22 cellular contexts compared by ENCODE assay signal in the genomic region with DNA sequence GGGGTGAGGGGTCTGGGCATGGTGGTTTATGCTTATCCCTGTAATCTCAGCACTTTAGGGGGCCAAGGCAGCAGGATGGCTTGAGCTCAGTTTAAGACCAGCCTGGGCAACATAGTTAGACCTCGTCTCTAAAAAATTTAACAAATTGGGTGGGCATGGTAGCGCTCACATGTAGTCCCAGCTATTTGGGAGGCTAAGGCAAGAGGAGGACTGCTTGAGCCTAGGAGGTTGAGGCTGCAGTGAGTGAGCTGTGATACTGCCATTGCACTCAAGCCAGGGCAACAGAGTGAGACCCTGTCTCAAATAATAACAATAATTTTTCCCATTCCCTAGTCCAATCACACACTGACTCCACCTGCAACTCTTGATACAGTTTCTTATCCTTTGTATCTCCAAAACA. TPM values are rescaled to one million over a fixed set of nuclear protein-coding genes. Genes with fewer than 3 reads are reported as not detected.
DNase-seq lines count a peak whose midpoint lies in the region; ATAC-seq, FAIRE-seq and TF ChIP-seq lines count a peak whose summit lies in the region.
"Had no signal": no experiment of that assay in that cellular context is flagged by ENCODE, and none has a peak within 500 bp of the region (broad histone marks: within the 10 kb centered on the region; RNA-seq: fewer than 3 reads in every experiment).

No MANE protein-coding gene starts in this region.

- H4K20me1 ChIP-seq in H9 (ENCODE audit: control insufficient read depth, insufficient read depth, insufficient read length) (no peaks in the 10 kb centered on the region), GM12878 (ENCODE audit: control insufficient read depth, insufficient read depth) (no peaks in the 10 kb centered on the region)

- TF ChIP-seq POLR2A in GM12878 (IDR thresholded peaks at IDR 0.05; ENCODE audit: low read depth, low read length) = no peak

- peaks cover 4% of the 10 kb centered on the region for H3K79me1 ChIP-seq in H9 (ENCODE audit: insufficient read depth, low read depth, low read length, poor library complexity, severe bottlenecking)

- no peak overlapping the region for H2BK15ac ChIP-seq in H9 (ENCODE audit: low read depth, low read length)

- intact Hi-C loops in GM12878 (cut with micrococcal nuclease; ENCODE audit: unreplicated experiment) = loop anchor here (10.0 kb wide), 1 partner anchor 121 kb away; a partner anchor contains a TSS

- H3K9ac ChIP-seq in H9 (ENCODE audit: extremely low read depth, insufficient read length, low read length) (no peak overlapping the region), GM12878 (ENCODE audit: control insufficient read depth, insufficient read depth, low read length) (peak overlapping the region; percentile 53; the same call in 1 of the 2 replicates)
- H3K9ac ChIP-seq: SK-N-SH had no signal

- H3K4me1 Mint-ChIP-seq in CD4-positive, CD25-positive, alpha-beta regulatory T cell = peaks cover 19 to 81% (median 59%) of the 10 kb centered on the region in 4 donors
- peaks cover 15 to 16% of the 10 kb centered on the region in 2 experiments for H3K4me1 Mint-ChIP-seq in H9
- H3K4me1 Mint-ChIP-seq in neural crest cell = peaks cover 20% of the 10 kb centered on the region

- no peak overlapping the region for H3T11ph ChIP-seq in H9 (ENCODE audit: low read length)

- POLR2A ChIA-PET in GM12878 (lab: Charles Lee) = interaction anchor here (0.7 to 1.7 kb wide), 6 partner anchors 9 to 118 kb away, joined by 3 to 10 read pairs (median 5); no protein-coding TSS in a partner anchor

- H3K79me2 ChIP-seq in H9 (ENCODE audit: insufficient read depth, low read length) = peaks cover 13% of the 10 kb centered on the region; the same call in 1 of the 2 replicates
- H3K79me2 ChIP-seq in GM12878 (ENCODE audit: control insufficient read depth, insufficient read depth, low read length) = peaks cover 87% of the 10 kb centered on the region

- peaks cover 10% of the 10 kb centered on the region for H3K36me3 Mint-ChIP-seq in CD4-positive, CD25-positive, alpha-beta regulatory T cell
- peaks cover 0 to 3% (median 3%) of the 10 kb centered on the region in 3 experiments; a peak in 4 of 7 replicates for H3K36me3 Mint-ChIP-seq in H9 (ENCODE audit: insufficient read depth in 1 of 3, low read depth in 3 of 3)
- no peaks in the 10 kb centered on the region for H3K36me3 Mint-ChIP-seq in neural crest cell (ENCODE audit: low read depth)

- H3K4ac ChIP-seq in H9 (ENCODE audit: low read depth, low read length) = no peak overlapping the region

- H2BK5ac ChIP-seq in H9 (ENCODE audit: insufficient read length, low read length) = no peak overlapping the region

- H3K18ac ChIP-seq in H9 (ENCODE audit: insufficient read length, low read depth, low read length) = no peak overlapping the region

- no peaks in the 10 kb centered on the region for H3K27me3 Mint-ChIP-seq in CD4-positive, CD25-positive, alpha-beta regulatory T cell
- H3K27me3 Mint-ChIP-seq in H9 (ENCODE audit: low read depth) = no peaks in the 10 kb centered on the region
- no peaks in the 10 kb centered on the region for H3K27me3 Mint-ChIP-seq in neural crest cell (ENCODE audit: low read depth)

- no peaks in the 10 kb centered on the region for H3K9me3 Mint-ChIP-seq in CD4-positive, CD25-positive, alpha-beta regulatory T cell
- H3K9me3 Mint-ChIP-seq in H9 (no peaks in the 10 kb centered on the region), neural crest cell (no peaks in the 10 kb centered on the region)
- H3K9me3 Mint-ChIP-seq: activated T-helper 2 cell treated with anti-CD3 and anti-CD28 coated beads, Interferon-gamma antibody, Interleukin-2, Interleukin-4, amounts not matched to agents 10 μg/mL and 5 μg/mL and 100 μg/mL, durations not matched to agents 14 hours and 24 hours and 36 hours; T-helper 2 cell treated with Interferon-gamma antibody and Interleukin-4, amounts not matched to agents 5 μg/mL and 100 μg/mL, for 36 hours had no signal

- H2AFZ ChIP-seq in H9 (ENCODE audit: low read length) = no peak overlapping the region
- H2AFZ ChIP-seq in GM12878 (ENCODE audit: control insufficient read depth, low read depth, low read length) = no peak overlapping the region

- H3K4me3 Mint-ChIP-seq in CD4-positive, CD25-positive, alpha-beta regulatory T cell = peak overlapping the region in 2 of 4 donors; percentile 59 to 80
- no peak overlapping the region for H3K4me3 Mint-ChIP-seq in H9
- no peak overlapping the region for H3K4me3 Mint-ChIP-seq in neural crest cell
- H3K4me3 Mint-ChIP-seq: T-helper 2 cell treated with Interferon-gamma antibody and Interleukin-4, amounts not matched to agents 5 μg/mL and 100 μg/mL, for 36 hours had no signal

- no peak overlapping the region for H2BK20ac ChIP-seq in H9 (ENCODE audit: low read depth, low read length, poor library complexity, severe bottlenecking)

- SMC1A ChIA-PET in GM12878 (lab: Charles Lee; ENCODE audit: uncharacterized antibody, unreplicated experiment) = interaction anchor here (0.7 to 4.1 kb wide), 13 partner anchors 9 to 117 kb away, joined by 3 to 19 read pairs (median 6); no protein-coding TSS in a partner anchor

- TF ChIP-seq CTCF in H9 (conservative IDR thresholded peaks at IDR 0.05) = no peak
- TF ChIP-seq CTCF in GM12878 (IDR thresholded peaks at IDR 0.05 in 2 of 3, conservative IDR thresholded peaks at IDR 0.05 in 1 of 3; ENCODE audit: control insufficient read depth in 2 of 3, extremely low read depth in 1 of 3, insufficient read depth in 1 of 3, low read depth in 3 of 3, low read length in 3 of 3) = no peak
- no peak for TF ChIP-seq CTCF in neural crest cell (conservative IDR thresholded peaks at IDR 0.05)

- H2BK12ac ChIP-seq in H9 (ENCODE audit: insufficient read length, low read depth, low read length) = no peak overlapping the region

- RAD21 ChIA-PET in GM12878 (lab: Charles Lee; ENCODE audit: unreplicated experiment) = interaction anchor here (0.9 to 6.0 kb wide), 3 partner anchors 39 to 45 kb away, joined by 3 to 42 read pairs (median 4); no protein-coding TSS in a partner anchor

- no peaks in the 10 kb centered on the region for H3K9me3 ChIP-seq in CD4-positive, CD25-positive, alpha-beta regulatory T cell (ENCODE audit: control insufficient read depth in 2 of 2, low read length in 2 of 2)
- no peaks in the 10 kb centered on the region for H3K9me3 ChIP-seq in H9 (ENCODE audit: control insufficient read depth, low read depth, low read length)
- H3K9me3 ChIP-seq in GM12878 (replicated peaks; ENCODE audit: control insufficient read depth, insufficient read depth, low read length) = no peaks in the 10 kb centered on the region; the same call in 1 of the 3 replicates
- H3K9me3 ChIP-seq: SK-N-SH had no signal

- CTCF ChIA-PET in GM12878 (lab: Yijun Ruan, JAX) = interaction anchor here (0.6 to 1.5 kb wide), 5 partner anchors 14 to 73 kb away, joined by 3 to 7 read pairs (median 4); no protein-coding TSS in a partner anchor

- no peak overlapping the region for H3K27ac ChIP-seq in CD4-positive, CD25-positive, alpha-beta regulatory T cell (ENCODE audit: insufficient read depth, low read length, poor library complexity, severe bottlenecking)
- H3K27ac ChIP-seq in H9 (ENCODE audit: insufficient read length, low read depth, low read length) = no peak overlapping the region
- H3K27ac ChIP-seq in GM12878 (ENCODE audit: control insufficient read depth, insufficient read depth) = peak overlapping the region; percentile 62

- H4K5ac ChIP-seq in H9 (ENCODE audit: insufficient read length, low read depth, low read length) = no peak overlapping the region

- no peak for TF ChIP-seq RAD21 in GM12878 (IDR thresholded peaks at IDR 0.05; ENCODE audit: insufficient read depth, low read depth, low read length)

- H3K27me3 ChIP-seq in CD4-positive, CD25-positive, alpha-beta regulatory T cell (ENCODE audit: control insufficient read depth, insufficient read depth, low read length) = no peaks in the 10 kb centered on the region
- H3K27me3 ChIP-seq in H9 (ENCODE audit: insufficient read depth, low read length) = no peaks in the 10 kb centered on the region
- H3K27me3 ChIP-seq in GM12878 (replicated peaks in 1 of 2; ENCODE audit: control insufficient read depth in 2 of 2, insufficient read depth in 2 of 2, low read length in 1 of 2) = no peaks in the 10 kb centered on the region
- H3K27me3 ChIP-seq: dorsolateral prefrontal cortex had no signal

- no peak overlapping the region for H3K23ac ChIP-seq in H9 (ENCODE audit: insufficient read length, low read depth, low read length)

- no peak overlapping the region for H4K91ac ChIP-seq in H9 (ENCODE audit: insufficient read length, low read depth, low read length)

- no peak overlapping the region for H2AK5ac ChIP-seq in H9 (ENCODE audit: insufficient read length, low read length)

- H2BK120ac ChIP-seq in H9 (ENCODE audit: low read depth, low read length, poor library complexity, severe bottlenecking) = no peak overlapping the region

- no peaks in the 10 kb centered on the region for H3K23me2 ChIP-seq in H9 (ENCODE audit: insufficient read length, low read depth, low read length, poor library complexity, severe bottlenecking)

- no CpG with 5 or more reads among the region's 2 CpGs for WGBS in H9 (ENCODE audit: extremely low coverage, insufficient read length, low lambda C conversion rate)
- WGBS in GM12878 (ENCODE audit: insufficient coverage, insufficient replicate concordance, low lambda C conversion rate, missing lambda C conversion rate) = 45% methylated on average over 2 of the region's 2 CpGs

- H4K8ac ChIP-seq in H9 (replicated peaks; ENCODE audit: insufficient read length, low read depth, low read length) = no peak overlapping the region

- H3K27ac Mint-ChIP-seq in CD4-positive, CD25-positive, alpha-beta regulatory T cell = peak overlapping the region in 2 of 3 donors; percentile 41 to 76
- H3K27ac Mint-ChIP-seq in H9 (peak overlapping the region in 2 of 3 experiments; percentile 11 to 57; a peak in 2 of 7 replicates), neural crest cell (ENCODE audit: unreplicated experiment) (peak overlapping the region; percentile 27)
- H3K27ac Mint-ChIP-seq: activated T-helper 2 cell treated with anti-CD3 and anti-CD28 coated beads, Interferon-gamma antibody, Interleukin-2, Interleukin-4, amounts not matched to agents 10 μg/mL and 5 μg/mL and 100 μg/mL, durations not matched to agents 14 hours and 24 hours and 36 hours; T-helper 2 cell treated with Interferon-gamma antibody and Interleukin-4, amounts not matched to agents 5 μg/mL and 100 μg/mL, for 36 hours had no signal

- H3K4me1 ChIP-seq in CD4-positive, CD25-positive, alpha-beta regulatory T cell (ENCODE audit: control insufficient read depth, insufficient read depth, low read length, poor library complexity, severe bottlenecking) = peaks cover 42% of the 10 kb centered on the region
- H3K4me1 ChIP-seq in H9 (ENCODE audit: insufficient read depth, low read length) = no peaks in the 10 kb centered on the region
- peaks cover 40% of the 10 kb centered on the region for H3K4me1 ChIP-seq in GM12878 (ENCODE audit: control insufficient read depth, insufficient read depth, low read length)

- peaks cover 5% of the 10 kb centered on the region for H3K36me3 ChIP-seq in CD4-positive, CD25-positive, alpha-beta regulatory T cell (ENCODE audit: control insufficient read depth, insufficient read depth, low read length)
- peaks cover 0 to 3% of the 10 kb centered on the region in 2 experiments; a peak in 1 of 4 replicates for H3K36me3 ChIP-seq in GM12878 (ENCODE audit: control insufficient read depth in 2 of 2, insufficient read depth in 2 of 2, low read length in 1 of 2)

- no peak for ATAC-seq in CD4-positive, CD25-positive, alpha-beta regulatory T cell (ENCODE audit: low read depth in 2 of 2)
- ATAC-seq in GM12878 (no peak; the same call in 2 of the 3 replicates), HG02623 (IDR thresholded peaks at IDR 0.05; ENCODE audit: unreplicated experiment) (no peak), HG03469 (IDR thresholded peaks at IDR 0.05; ENCODE audit: unreplicated experiment) (no peak)

- no peak overlapping the region for H3K14ac ChIP-seq in H9 (ENCODE audit: insufficient read depth, low read length)

- H3K56ac ChIP-seq in H9 (ENCODE audit: insufficient read length, low read depth, low read length) = no peak overlapping the region

- no TSS peak for BruUV-seq in GM12878 (replicated peaks; lab: Mats Ljungman, UMichigan)

- DNase-seq in CD4-positive, CD25-positive, alpha-beta regulatory T cell = no peak
- DNase-seq in H9 (no peak), GM12878 (ENCODE audit: low read depth, low spot score) (no peak), neural crest cell (ENCODE audit: low read depth, low spot score) (no peak), pons (ENCODE audit: low spot score) (no peak)
- DNase-seq: activated CD4-positive, alpha-beta T cell treated with anti-CD3 and anti-CD28 coated beads, Interleukin-2, amount 50 U/mL, for 48 hours; activated CD8-positive, alpha-beta memory T cell treated with anti-CD3 and anti-CD28 coated beads, Interleukin-2, amount 50 U/mL, for 4 hours; cerebellar nuclear complex; DMS53; GF-D8; Kasumi-1; mammary epithelial cell; NCI-H1048; NCI-H187; NCI-H526 treated with DMSO at 0.1 percent for 48 hours; SK-N-SH had no signal

- H3K4me3 ChIP-seq in CD4-positive, CD25-positive, alpha-beta regulatory T cell (ENCODE audit: low read depth, low read length) = no peak overlapping the region
- peak overlapping the region; percentile 60; the same call in 1 of the 2 replicates for H3K4me3 ChIP-seq in GM12878
- H3K4me3 ChIP-seq: dorsolateral prefrontal cortex, smooth muscle cell had no signal

- no peak for FAIRE-seq in GM12878 (lab: Jason Lieb, UNC)

- TF ChIP-seq EP300 in GM12878 (IDR thresholded peaks at IDR 0.05; ENCODE audit: borderline replicate concordance in 1 of 2, control insufficient read depth in 1 of 2, low read depth in 2 of 2, low read length in 2 of 2) = no peak

- in situ Hi-C loops in GM12878 (cut with MboI) = no loop called here

- no peak overlapping the region for H3K4me2 ChIP-seq in H9 (ENCODE audit: insufficient read depth, insufficient read length, low read length)
- H3K4me2 ChIP-seq in GM12878 (ENCODE audit: control insufficient read depth, insufficient read depth) = peak overlapping the region; percentile 73
- H3K4me2 ChIP-seq: SK-N-SH, smooth muscle cell had no signal

RNA-seq across cellular contexts. Expression of a gene that starts 6.3 kb away (rescaled TPM):
- 175 TPM for total RNA-seq in CD4-positive, CD25-positive, alpha-beta regulatory T cell
- 10 to 100 TPM; 55.3 to 85.3 (median 61.8) TPM for polyA plus RNA-seq in CD4-positive, CD25-positive, alpha-beta regulatory T cell
- total RNA-seq in H9 (2021) = 65.9 and 69.2 TPM in 2 replicates
- 39.0 and 40.1 TPM in 2 replicates for total RNA-seq in GM12878 (2013; cell fraction: nucleolus; rRNA removed)
- total RNA-seq in GM12878 (2014; rRNA removed) = 13.5 and 15.6 TPM in 2 replicates
- total RNA-seq in GM12878 (2014; rRNA removed; fragmentation: Illumina TruSeq; extraction: Trizol) = 18.4 TPM in 2 replicates
- total RNA-seq in GM12878 (2021) = 111 and 112 TPM in 2 replicates
- polyA plus RNA-seq in GM12878 (2011; ENCODE audit: low read depth) = 40.7 TPM
- 20.9 and 40.8 TPM in 2 replicates for polyA plus RNA-seq in GM12878 (2011; rRNA removed)
- 28.5 and 41.3 TPM in 2 replicates for polyA plus RNA-seq in GM12878 (2011; cell fraction: cytosol; rRNA removed)
- 41.7 and 42.5 TPM in 2 replicates for polyA plus RNA-seq in GM12878 (2011; cell fraction: nucleus; rRNA removed)
- 65.1 and 69.9 TPM in 2 replicates for polyA plus RNA-seq in GM12878 (2012)
- polyA plus RNA-seq in GM12878 (2014; fragmentation: Illumina TruSeq; extraction: Trizol) = 67.6 and 74.8 TPM in 2 replicates
- 1 to 10 TPM; 7.0 to 9.3 TPM for polyA plus RNA-seq in GM12878 (2014; fragmentation: Nextera tagmentation; extraction: Ambion mirVana)
- polyA plus RNA-seq in GM12878 (2014; rRNA removed) = 33.4 and 43.0 TPM in 2 replicates
- 100 to 1,000 TPM in 1 of 2 experiments, 10 to 100 TPM in 1; 98.6 to 103 TPM for polyA plus RNA-seq in GM12878 (2016; fragmentation: Nextera tagmentation; extraction: Ambion mirVana)
- 39.4 and 44.4 TPM in 2 replicates for polyA minus RNA-seq in GM12878 (2011; rRNA and poly(A)+ RNA removed)
- 24.8 and 27.0 TPM in 2 replicates for polyA minus RNA-seq in GM12878 (2011; cell fraction: cytosol; rRNA and poly(A)+ RNA removed)
- 14.0 and 24.9 TPM in 2 replicates for polyA minus RNA-seq in GM12878 (2011; cell fraction: nucleus; rRNA and poly(A)+ RNA removed)
- 81.9 and 83.1 TPM in 2 replicates for total RNA-seq in neural crest cell
